Comparison of ENCODE assay signal across 11 cellular contexts in genomic region chrX:13007519-13008188, GRCh38. TPM values are rescaled to one million over a fixed set of nuclear protein-coding genes. Genes with fewer than 3 reads are reported as not detected.
DNase-seq lines count a peak whose midpoint lies in the region; ATAC-seq and TF ChIP-seq lines count a peak whose summit lies in the region.
"Had no signal": no experiment of that assay in that cellular context is flagged by ENCODE, and none has a peak within 500 bp of the region (broad histone marks: within the 10 kb centered on the region; RNA-seq: fewer than 3 reads in every experiment).

No MANE protein-coding gene starts in this region.

- TF ChIP-seq POLR2A in gastroesophageal sphincter (IDR thresholded peaks at IDR 0.05) (no peak), testis (IDR thresholded peaks at IDR 0.05) (no peak)

- no peak for DNase-seq in CD14-positive monocyte (ENCODE audit: low spot score)
- no peak for DNase-seq in activated CD4-positive, CD25-positive, alpha-beta regulatory T cell (lab: John Stamatoyannopoulos, UW)
- no peak for DNase-seq in Ammon's horn (ENCODE audit: low spot score)
- no peak for DNase-seq in testis
- DNase-seq: activated CD4-positive, alpha-beta T cell treated with anti-CD3 and anti-CD28 coated beads, Interleukin-2, amount 50 U/mL, for 1 hour; dorsolateral prefrontal cortex; NCI-H2107 had no signal

- TF ChIP-seq CTCF in CD14-positive monocyte (IDR thresholded peaks at IDR 0.05) (no peak), gastroesophageal sphincter (IDR thresholded peaks at IDR 0.05) (no peak), testis (IDR thresholded peaks at IDR 0.05) (no peak)

- no peaks in the 10 kb centered on the region for H3K36me3 Mint-ChIP-seq in CD14-positive monocyte

- H3K4me3 Mint-ChIP-seq in CD14-positive monocyte: no peak overlapping the region

- H3K27ac ChIP-seq in gastroesophageal sphincter (peak overlapping the region in 3 of 4 donors; percentile 11 to 54 (median 50)), testis (no peak overlapping the region)

- H3K27me3 Mint-ChIP-seq in CD14-positive monocyte (ENCODE audit: low read depth in 3 of 3): peaks cover 0 to 26% (median 0%) of the 10 kb centered on the region in 3 donors

- H3K4me3 ChIP-seq in gastroesophageal sphincter (no peak overlapping the region), testis (no peak overlapping the region)
- H3K4me3 ChIP-seq: dorsolateral prefrontal cortex had no signal

- H3K9me3 Mint-ChIP-seq in CD14-positive monocyte: peaks cover 0 to 11% (median 2%) of the 10 kb centered on the region in 7 donors

- ATAC-seq in GM21447 (IDR thresholded peaks at IDR 0.05; ENCODE audit: unreplicated experiment) (peak; percentile 8), SK-N-SH treated with all-trans-retinoic acid at 6 μM for 48 hours (peak; percentile 82), gastroesophageal sphincter (peak; percentile 55), GM21423 (IDR thresholded peaks at IDR 0.05; ENCODE audit: unreplicated experiment) (no peak)

- H3K9me3 ChIP-seq in gastroesophageal sphincter (no peaks in the 10 kb centered on the region), testis (no peaks in the 10 kb centered on the region)

- no peaks in the 10 kb centered on the region for H3K36me3 ChIP-seq in gastroesophageal sphincter
- H3K36me3 ChIP-seq in testis (ENCODE audit: low read depth, missing control alignments): no peaks in the 10 kb centered on the region

- 85% methylated on average over 2 of the region's 2 CpGs; no CpG with 5 or more reads in 1 of the 2 donors for WGBS in gastroesophageal sphincter (ENCODE audit: low coverage in 1 of 2), 2 donors
- 92 to 96% methylated on average over 2 of the region's 2 CpGs for WGBS in testis, 2 donors

- H3K4me1 ChIP-seq in gastroesophageal sphincter (peaks cover 2 to 30% (median 5%) of the 10 kb centered on the region in 3 donors), testis (no peaks in the 10 kb centered on the region)

- intact Hi-C loops in CD14-positive monocyte (cut with micrococcal nuclease): loop anchor here (5.0 to 10.0 kb wide), 4 partner anchors 35 to 77 kb away; no protein-coding TSS in a partner anchor
- intact Hi-C loops in testis (cut with DNase I; ENCODE audit: low total_unique reads): no loop called here

- H3K4me1 Mint-ChIP-seq in CD14-positive monocyte: peaks cover 72% of the 10 kb centered on the region

- H3K27ac Mint-ChIP-seq in CD14-positive monocyte: peak overlapping the region in 5 of 7 donors; percentile 49 to 82 (median 55)

- no peak for TF ChIP-seq EP300 in gastroesophageal sphincter (IDR thresholded peaks at IDR 0.05)

- no peaks in the 10 kb centered on the region for H3K27me3 ChIP-seq in gastroesophageal sphincter
- H3K27me3 ChIP-seq in testis: no peaks in the 10 kb centered on the region

TF ChIP-seq in SK-N-SH treated with all-trans-retinoic acid at 6 μM for 48 hours, 23 proteins besides CTCF, POLR2A, EP300 and RAD21:
- TF ChIP-seq ISL1 (CRISPR knock-in tag; IDR thresholded peaks at IDR 0.05): 0 out of 2 replicates have a peak, but pooled peaks have one; percentile 12
- TF ChIP-seq, protein P1, sequence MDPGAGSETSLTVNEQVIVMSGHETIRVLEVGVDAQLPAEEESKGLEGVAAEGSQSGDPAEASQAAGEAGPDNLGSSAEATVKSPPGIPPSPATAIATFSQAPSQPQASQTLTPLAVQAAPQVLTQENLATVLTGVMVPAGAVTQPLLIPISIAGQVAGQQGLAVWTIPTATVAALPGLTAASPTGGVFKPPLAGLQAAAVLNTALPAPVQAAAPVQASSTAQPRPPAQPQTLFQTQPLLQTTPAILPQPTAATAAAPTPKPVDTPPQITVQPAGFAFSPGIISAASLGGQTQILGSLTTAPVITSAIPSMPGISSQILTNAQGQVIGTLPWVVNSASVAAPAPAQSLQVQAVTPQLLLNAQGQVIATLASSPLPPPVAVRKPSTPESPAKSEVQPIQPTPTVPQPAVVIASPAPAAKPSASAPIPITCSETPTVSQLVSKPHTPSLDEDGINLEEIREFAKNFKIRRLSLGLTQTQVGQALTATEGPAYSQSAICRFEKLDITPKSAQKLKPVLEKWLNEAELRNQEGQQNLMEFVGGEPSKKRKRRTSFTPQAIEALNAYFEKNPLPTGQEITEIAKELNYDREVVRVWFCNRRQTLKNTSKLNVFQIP (CRISPR knock-in tag; IDR thresholded peaks at IDR 0.05; ENCODE audit: borderline replicate concordance, low read depth): no peak
- no peak for TF ChIP-seq ZFP30 (CRISPR knock-in tag; IDR thresholded peaks at IDR 0.05)
- TF ChIP-seq OSR1 (CRISPR knock-in tag; IDR thresholded peaks at IDR 0.05): no peak
- TF ChIP-seq ESRRG (CRISPR knock-in tag; IDR thresholded peaks at IDR 0.05): no peak
- TF ChIP-seq, protein P2, sequence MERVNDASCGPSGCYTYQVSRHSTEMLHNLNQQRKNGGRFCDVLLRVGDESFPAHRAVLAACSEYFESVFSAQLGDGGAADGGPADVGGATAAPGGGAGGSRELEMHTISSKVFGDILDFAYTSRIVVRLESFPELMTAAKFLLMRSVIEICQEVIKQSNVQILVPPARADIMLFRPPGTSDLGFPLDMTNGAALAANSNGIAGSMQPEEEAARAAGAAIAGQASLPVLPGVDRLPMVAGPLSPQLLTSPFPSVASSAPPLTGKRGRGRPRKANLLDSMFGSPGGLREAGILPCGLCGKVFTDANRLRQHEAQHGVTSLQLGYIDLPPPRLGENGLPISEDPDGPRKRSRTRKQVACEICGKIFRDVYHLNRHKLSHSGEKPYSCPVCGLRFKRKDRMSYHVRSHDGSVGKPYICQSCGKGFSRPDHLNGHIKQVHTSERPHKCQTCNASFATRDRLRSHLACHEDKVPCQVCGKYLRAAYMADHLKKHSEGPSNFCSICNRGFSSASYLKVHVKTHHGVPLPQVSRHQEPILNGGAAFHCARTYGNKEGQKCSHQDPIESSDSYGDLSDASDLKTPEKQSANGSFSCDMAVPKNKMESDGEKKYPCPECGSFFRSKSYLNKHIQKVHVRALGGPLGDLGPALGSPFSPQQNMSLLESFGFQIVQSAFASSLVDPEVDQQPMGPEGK (CRISPR knock-in tag; IDR thresholded peaks at IDR 0.05; ENCODE audit: borderline replicate concordance): no peak
- TF ChIP-seq, protein P3, sequence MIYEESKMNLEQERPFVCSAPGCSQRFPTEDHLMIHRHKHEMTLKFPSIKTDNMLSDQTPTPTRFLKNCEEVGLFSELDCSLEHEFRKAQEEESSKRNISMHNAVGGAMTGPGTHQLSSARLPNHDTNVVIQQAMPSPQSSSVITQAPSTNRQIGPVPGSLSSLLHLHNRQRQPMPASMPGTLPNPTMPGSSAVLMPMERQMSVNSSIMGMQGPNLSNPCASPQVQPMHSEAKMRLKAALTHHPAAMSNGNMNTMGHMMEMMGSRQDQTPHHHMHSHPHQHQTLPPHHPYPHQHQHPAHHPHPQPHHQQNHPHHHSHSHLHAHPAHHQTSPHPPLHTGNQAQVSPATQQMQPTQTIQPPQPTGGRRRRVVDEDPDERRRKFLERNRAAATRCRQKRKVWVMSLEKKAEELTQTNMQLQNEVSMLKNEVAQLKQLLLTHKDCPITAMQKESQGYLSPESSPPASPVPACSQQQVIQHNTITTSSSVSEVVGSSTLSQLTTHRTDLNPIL (CRISPR knock-in tag; IDR thresholded peaks at IDR 0.05; ENCODE audit: low read depth): no peak

RNA-seq across cellular contexts. Expression of gene TMSB4X, which starts 32.7 kb away (rescaled TPM):
- polyA plus RNA-seq in CD14-positive monocyte: over 10,000 TPM; 27,127 to 31,074 TPM
- 1,000 to 10,000 TPM; 2,260 to 4,561 (median 3,693) TPM for total RNA-seq in gastroesophageal sphincter
- total RNA-seq in testis: 100 to 1,000 TPM; 384 to 669 TPM
- polyA plus RNA-seq in testis (ENCODE audit: insufficient read depth, low read depth, low replicate concordance): 1,448 TPM

RNA-seq across cellular contexts. Expression of gene FAM9C, which starts 36.8 kb away (rescaled TPM):
- polyA plus RNA-seq in CD14-positive monocyte (not detected), testis (ENCODE audit: insufficient read depth, low read depth, low replicate concordance) (4.7 TPM)
- total RNA-seq in gastroesophageal sphincter (not detected), testis (1 to 10 TPM; 2.8 to 9.5 TPM)

Comparison
In these comparisons a context has a peak if more than half of its experiments do, and no peak if none do; other contexts are left out.
1. H3K27ac ChIP-seq: peak in gastroesophageal sphincter (3 of 4); none in testis (0 of 2).